Comparison of ENCODE assay signal across 1 cellular context in genomic region chr22:23539135-23539838, GRCh38.
TF ChIP-seq lines count a peak whose summit lies in the region.

No MANE protein-coding gene starts in this region.

TF ChIP-seq in HCT116, 20 proteins besides CTCF, POLR2A, EP300 and RAD21 (continued from another document):
- TF ChIP-seq REST (IDR thresholded peaks at IDR 0.05; ENCODE audit: low read depth) (no peak), ZNF274 (IDR thresholded peaks at IDR 0.05; ENCODE audit: low read depth, low read length) (no peak), TCF7L2 (IDR thresholded peaks at IDR 0.05; ENCODE audit: borderline replicate concordance, extremely low read depth, insufficient read depth, insufficient read length) (peak; percentile 41)
